In genomic region chr14:68140111-68140741, GRCh38 we compare ENCODE assay signal across 1 cellular context.
TF ChIP-seq lines count a peak whose summit lies in the region.

No MANE protein-coding gene starts in this region.

TF ChIP-seq in SK-N-SH, 30 proteins besides CTCF, POLR2A, EP300 and RAD21 (continued from another document):
- TF ChIP-seq GABPA (IDR thresholded peaks at IDR 0.05; ENCODE audit: low read depth) (no peak), MAX (IDR thresholded peaks at IDR 0.05; ENCODE audit: low read depth) (peak; percentile 76), FOXJ3 (CRISPR knock-in tag; IDR thresholded peaks at IDR 0.05) (no peak), MEF2A (IDR thresholded peaks at IDR 0.05; ENCODE audit: borderline replicate concordance, low read depth) (peak; percentile 69; the same call in 1 of the 2 replicates)
